In genomic region chr1:50976890-50977574, GRCh38 we compare ENCODE assay signal across 8 cellular contexts. TPM values are rescaled to one million over a fixed set of nuclear protein-coding genes. Genes with fewer than 3 reads are reported as not detected.
A peak's percentile ranks its signal among the peaks of the same experiment; 100 is the strongest.
DNase-seq lines count a peak whose midpoint lies in the region; ATAC-seq and TF ChIP-seq lines count a peak whose summit lies in the region.

No MANE protein-coding gene starts in this region.

- peak; percentile 23 for ATAC-seq in lung (ENCODE audit: insufficient read depth, low FRiP score)

- in situ Hi-C loops in transverse colon (cut with MboI; ENCODE audit: low pct_ligation_motif_present in 1 of 4, low pct_unique_long_range_greater_than_20kb in 1 of 4, low sequenced_read_pairs in 3 of 4), result no loop called here

- no peak for TF ChIP-seq CTCF in LNCaP clone FGC (IDR thresholded peaks at IDR 0.05; ENCODE audit: control insufficient read depth, extremely low read depth, insufficient read depth)
- TF ChIP-seq CTCF in dorsolateral prefrontal cortex (IDR thresholded peaks at IDR 0.05 in 54 of 56, conservative IDR thresholded peaks at IDR 0.05 in 2 of 56; ENCODE audit: low read depth in 1 of 56, partially characterized antibody in 56 of 56), result peak in 1 of 56 donors; percentile 7
- no peak for TF ChIP-seq CTCF in lung (IDR thresholded peaks at IDR 0.05; ENCODE audit: control extremely low read depth, extremely low read depth)
- no peak for TF ChIP-seq CTCF in transverse colon (IDR thresholded peaks at IDR 0.05)

- peak; percentile 23 for DNase-seq in activated naive CD4-positive, alpha-beta T cell treated with Interleukin-2 at 50 U/mL for 16 hours
- DNase-seq in activated naive CD4-positive, alpha-beta T cell (lab: John Stamatoyannopoulos, UW), result no peak
- DNase-seq in H7 (peak; percentile 50), LNCaP clone FGC (ENCODE audit: low read depth) (no peak), dorsolateral prefrontal cortex (peak in 1 of 10 donors; percentile 11), lung (ENCODE audit: low spot score) (no peak), transverse colon (no peak)
- DNase-seq in T-helper 2 cell treated with Interferon-gamma antibody and Interleukin-4, amounts not matched to agents 5 μg/mL and 100 μg/mL, for 36 hours (ENCODE audit: low spot score), result peak; percentile 22

- TF ChIP-seq POLR2A in transverse colon (IDR thresholded peaks at IDR 0.05), result no peak

- TF ChIP-seq EP300 in transverse colon (IDR thresholded peaks at IDR 0.05; ENCODE audit: low read depth), result no peak

- H3K9me3 Mint-ChIP-seq in T-helper 2 cell treated with Interferon-gamma antibody and Interleukin-4, amounts not matched to agents 5 μg/mL and 100 μg/mL, for 36 hours, result no peaks in the 10 kb centered on the region

- H3K27ac Mint-ChIP-seq in T-helper 2 cell treated with Interferon-gamma antibody and Interleukin-4, amounts not matched to agents 5 μg/mL and 100 μg/mL, for 36 hours, result no peak overlapping the region

- peak overlapping the region; percentile 87 for H3K4me3 Mint-ChIP-seq in T-helper 2 cell treated with Interferon-gamma antibody and Interleukin-4, amounts not matched to agents 5 μg/mL and 100 μg/mL, for 36 hours

- H3K27me3 Mint-ChIP-seq in T-helper 2 cell treated with Interferon-gamma antibody and Interleukin-4, amounts not matched to agents 5 μg/mL and 100 μg/mL, for 36 hours (ENCODE audit: low read depth), result peaks cover 54% of the 10 kb centered on the region

- H3K36me3 Mint-ChIP-seq in T-helper 2 cell treated with Interferon-gamma antibody and Interleukin-4, amounts not matched to agents 5 μg/mL and 100 μg/mL, for 36 hours (ENCODE audit: low read depth), result peaks cover 32% of the 10 kb centered on the region

- H3K4me3 ChIP-seq in H7 (ENCODE audit: insufficient read depth, low read depth, low read length) (peak overlapping the region; percentile 48), LNCaP clone FGC (ENCODE audit: low read depth, low read length) (peak overlapping the region; percentile 64), dorsolateral prefrontal cortex (peak overlapping the region; percentile 59 to 90 (median 77)), lung (peak overlapping the region; percentile 70), transverse colon (peak overlapping the region; percentile 74 to 81 (median 76))

- peaks cover 30% of the 10 kb centered on the region for H3K4me1 Mint-ChIP-seq in T-helper 2 cell treated with Interferon-gamma antibody and Interleukin-4, amounts not matched to agents 5 μg/mL and 100 μg/mL, for 36 hours (ENCODE audit: low read depth)

- peak overlapping the region; percentile 31 to 98 (median 94) for H3K27ac ChIP-seq in dorsolateral prefrontal cortex
- peak overlapping the region; percentile 88 to 100 for H3K27ac ChIP-seq in lung (ENCODE audit: low read depth in 1 of 2, low read length in 1 of 2)
- H3K27ac ChIP-seq in transverse colon, result peak overlapping the region; percentile 88 to 95 (median 94)

- H3K36me3 ChIP-seq in H7 (replicated peaks; ENCODE audit: control insufficient read depth, insufficient read depth, low read length) (no peaks in the 10 kb centered on the region), lung (ENCODE audit: control insufficient read depth in 2 of 2, insufficient read depth in 2 of 2, low read length in 2 of 2) (no peaks in the 10 kb centered on the region), transverse colon (no peaks in the 10 kb centered on the region)

- WGBS in lung, 2 donors, result 4 to 5% methylated on average over 26 of the region's 26 CpGs
- WGBS in transverse colon (ENCODE audit: low coverage in 1 of 2), 2 donors, result 11 to 15% methylated on average over 12 to 26 of the region's 26 CpGs

- H3K9me3 ChIP-seq in lung (ENCODE audit: control insufficient read depth in 2 of 2, insufficient read depth in 1 of 2, low read length in 1 of 2) (no peaks in the 10 kb centered on the region), transverse colon (no peaks in the 10 kb centered on the region)

- H3K27me3 ChIP-seq in H7 (ENCODE audit: control insufficient read depth, insufficient read depth, low read length) (peaks cover 99% of the 10 kb centered on the region), dorsolateral prefrontal cortex (peaks cover 0 to 30% (median 0%) of the 10 kb centered on the region in 45 donors), lung (ENCODE audit: control insufficient read depth, insufficient read depth) (no peaks in the 10 kb centered on the region), transverse colon (no peaks in the 10 kb centered on the region)

- no peaks in the 10 kb centered on the region for H3K4me1 ChIP-seq in lung (ENCODE audit: control insufficient read depth in 2 of 2, insufficient read depth in 2 of 2, low read length in 2 of 2)
- H3K4me1 ChIP-seq in transverse colon, result peaks cover 0 to 33% (median 5%) of the 10 kb centered on the region in 4 donors

- intact Hi-C loops in dorsolateral prefrontal cortex (cut with DNase I), result no loop called here
- intact Hi-C loops in transverse colon (cut with DNase I; ENCODE audit: low total_unique reads), result no loop called here

RNA-seq across cellular contexts. Expression of gene CDKN2C, which starts 7.0 kb away (rescaled TPM):
- total RNA-seq in H7 (2014; rRNA removed; shearing (Covaris generic)), result 0.31 TPM in 1 of 2 replicates, not detected in the other
- 10 to 100 TPM in 59 of 120 experiments, 1 to 10 TPM in 61; 3.9 to 24.6 (median 9.9) TPM for total RNA-seq in dorsolateral prefrontal cortex
- 1 to 10 TPM; 7.7 to 8.9 TPM for total RNA-seq in lung
- polyA plus RNA-seq in lung, result 1 to 10 TPM; 5.7 to 7.4 TPM
- total RNA-seq in transverse colon, result 10 to 100 TPM in 1 of 4 donors, 1 to 10 TPM in 2, not detected in 1; 6.7 to 10.3 (median 7.4) TPM

RNA-seq across cellular contexts. Expression of gene FAF1, which starts 17.0 kb away (rescaled TPM):
- 95.4 and 99.9 TPM in 2 replicates for total RNA-seq in H7 (2014; rRNA removed; shearing (Covaris generic))
- 100 to 1,000 TPM in 1 of 120 experiments, 10 to 100 TPM in 119; 61.7 to 103 (median 81.7) TPM for total RNA-seq in dorsolateral prefrontal cortex
- 10 to 100 TPM; 46.2 to 51.6 TPM for total RNA-seq in lung
- polyA plus RNA-seq in lung, result 10 to 100 TPM; 27.2 to 27.9 TPM
- total RNA-seq in transverse colon, result 10 to 100 TPM; 25.1 to 74.6 (median 37.2) TPM

Comparison
In these comparisons a context has a peak if more than half of its experiments do, and no peak if none do; other contexts are left out.
1. DNase-seq: peak in activated naive CD4-positive, alpha-beta T cell treated with Interleukin-2 at 50 U/mL for 16 hours (single experiment), H7 (single experiment) and T-helper 2 cell treated with Interferon-gamma antibody and Interleukin-4, amounts not matched to agents 5 μg/mL and 100 μg/mL, for 36 hours (single experiment); none in activated naive CD4-positive, alpha-beta T cell (0 of 4), LNCaP clone FGC (single experiment), lung (single experiment) and transverse colon (single experiment).
2. Peak in every context shown above with its lines, with median percentiles within 50 percentile points of each other: H3K4me3 ChIP-seq and H3K27ac ChIP-seq.